In the genomic region with DNA sequence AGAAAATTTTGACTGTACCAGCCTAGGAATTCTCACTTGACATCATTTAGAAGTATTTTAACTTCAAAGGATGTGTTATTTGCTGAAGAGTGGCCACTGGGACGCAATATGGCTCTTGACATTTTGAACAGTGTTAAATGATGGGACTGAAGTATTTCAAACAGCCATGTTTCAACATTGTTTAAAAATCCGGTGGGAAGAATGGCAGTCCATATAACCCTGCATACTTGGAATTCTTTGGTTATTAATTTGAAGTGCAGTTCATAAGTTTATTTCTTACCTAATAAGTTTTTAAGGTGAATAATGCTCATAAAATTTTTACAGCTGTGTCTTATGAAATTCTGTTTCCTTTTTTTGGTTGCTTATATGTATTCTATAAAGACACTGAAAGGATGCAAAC, we compare ENCODE assay signal across 31 cellular contexts. TPM values are rescaled to one million over a fixed set of nuclear protein-coding genes. Genes with fewer than 3 reads are reported as not detected.
DNase-seq lines count a peak whose midpoint lies in the region; ATAC-seq, FAIRE-seq and TF ChIP-seq lines count a peak whose summit lies in the region.
"Had no signal": no experiment of that assay in that cellular context is flagged by ENCODE, and none has a peak within 500 bp of the region (broad histone marks: within the 10 kb centered on the region; RNA-seq: fewer than 3 reads in every experiment).

No MANE protein-coding gene starts in this region.

- POLR2A ChIA-PET in RWPE1 (lab: Yijun Ruan, JAX; ENCODE audit: low non-redundant PET) = no interaction called here

- H3K4me1 ChIP-seq in thyroid gland = peaks cover 0 to 5% of the 10 kb centered on the region in 2 donors
- H3K4me1 ChIP-seq: left ventricle myocardium inferior had no signal

- TF ChIP-seq CTCF in RWPE1 (conservative IDR thresholded peaks at IDR 0.05; ENCODE audit: low read depth) (no peak), fibroblast of villous mesenchyme (IDR thresholded peaks at IDR 0.05; ENCODE audit: insufficient read depth, low read depth, low read length) (no peak), thyroid gland (IDR thresholded peaks at IDR 0.05) (no peak)

- no peaks in the 10 kb centered on the region for H3K27me3 ChIP-seq in thyroid gland
- H3K27me3 ChIP-seq: dorsolateral prefrontal cortex had no signal

- WGBS in thyroid gland, 2 donors = 64 to 66% methylated on average over 2 of the region's 2 CpGs

- H3K27ac ChIP-seq in RWPE1 (no peak overlapping the region), thyroid gland (no peak overlapping the region)
- H3K27ac ChIP-seq: HL-60, left ventricle myocardium inferior, WERI-Rb-1 had no signal

- intact Hi-C loops in thyroid gland (cut with DNase I) = no loop called here

- no peak for FAIRE-seq in urothelium cell line (lab: Jason Lieb, UNC)
- FAIRE-seq: frontal cortex, GM12878, HepG2 had no signal

- CTCF ChIA-PET in RWPE1 (lab: Yijun Ruan, JAX) = no interaction called here

- ATAC-seq in HG03520 (IDR thresholded peaks at IDR 0.05; ENCODE audit: unreplicated experiment) = no peak
- ATAC-seq: activated CD8-positive, alpha-beta memory T cell treated with anti-CD3 and anti-CD28 coated beads, Interleukin-2, amount 10 ng/mL, durations not matched to agents 7 days and 5 days; activated T-cell treated with anti-CD3 and anti-CD28 coated beads, Interleukin-2, amount 50 U/mL, for 72 hours; GM12878; HepG2; sciatic nerve; stimulated activated naive CD8-positive, alpha-beta T cell treated with anti-CD3 and anti-CD28 coated beads, Interleukin-15, Interleukin-2, amounts not matched to agents 100 U/mL and 50 U/mL, for 24 hours had no signal

- no peaks in the 10 kb centered on the region for H3K9me3 ChIP-seq in thyroid gland
- H3K9me3 ChIP-seq: left ventricle myocardium inferior had no signal

- no peak for TF ChIP-seq POLR2A in thyroid gland (IDR thresholded peaks at IDR 0.05)

- H3K36me3 ChIP-seq in thyroid gland = no peaks in the 10 kb centered on the region
- H3K36me3 ChIP-seq: WERI-Rb-1 had no signal

- H3K4me3 ChIP-seq in fibroblast of villous mesenchyme (ENCODE audit: low read depth, low read length) = no peak overlapping the region
- no peak overlapping the region for H3K4me3 ChIP-seq in thyroid gland (replicated peaks in 1 of 3)
- H3K4me3 ChIP-seq: dorsolateral prefrontal cortex, GM12878, left ventricle myocardium inferior had no signal

- DNase-seq in GM04503 (ENCODE audit: low read depth) = peak; percentile 30
- peak; percentile 9 for DNase-seq in RWPE1 (ENCODE audit: low spot score)
- DNase-seq in fibroblast of villous mesenchyme (ENCODE audit: low read depth) = peak; percentile 20
- DNase-seq in urothelium cell line (ENCODE audit: low spot score) = peak; percentile 7
- DNase-seq in ecto neural progenitor cell (ENCODE audit: low spot score) = no peak
- no peak for DNase-seq in thyroid gland
- DNase-seq: activated CD4-positive, alpha-beta T cell treated with anti-CD3 and anti-CD28 coated beads, Interleukin-2, amount 50 U/mL, for 1 hour; activated CD8-positive, alpha-beta memory T cell treated with anti-CD3 and anti-CD28 coated beads, Interleukin-2, amount 10 ng/mL, durations not matched to agents 7 days and 5 days; activated naive CD4-positive, alpha-beta T cell treated with Interleukin-2 at 50 U/mL for 16 hours; activated T-cell treated with anti-CD3 and anti-CD28 coated beads, Interleukin-2, amount 50 U/mL, for 72 hours; anterior cingulate cortex; central memory CD4-positive, alpha-beta T cell; DMS79; dorsolateral prefrontal cortex; H9; immature natural killer cell; left ventricle myocardium inferior; NCI-H1092 treated with DMSO at 0.1 percent for 48 hours; NCI-H2029 treated with DMSO at 0.1 percent for 48 hours; NCI-H345; nephron progenitor cell; posterior cingulate gyrus; stimulated activated naive CD8-positive, alpha-beta T cell treated with anti-CD3 and anti-CD28 coated beads, Interleukin-15, Interleukin-2, amounts not matched to agents 100 U/mL and 50 U/mL, for 24 hours; T-helper 9 cell; WERI-Rb-1 had no signal

RNA-seq across cellular contexts. Expression of a gene that starts 8.3 kb away (rescaled TPM):
- total RNA-seq in fibroblast of villous mesenchyme = 1.6 and 5.2 TPM in 2 replicates
- 10 to 100 TPM; 18.8 to 30.7 (median 21.0) TPM for total RNA-seq in thyroid gland

Comparison
In these comparisons a context has a peak if more than half of its experiments do, and no peak if none do; other contexts are left out.
1. DNase-seq: peak in GM04503 (single experiment), RWPE1 (single experiment), fibroblast of villous mesenchyme (single experiment) and urothelium cell line (single experiment); none in ecto neural progenitor cell (single experiment) and thyroid gland (0 of 2).